In genomic region chr15:29470794-29471193, GRCh38 we compare ENCODE assay signal across 21 cellular contexts.
DNase-seq lines count a peak whose midpoint lies in the region; ATAC-seq, FAIRE-seq and TF ChIP-seq lines count a peak whose summit lies in the region.
"Had no signal": no experiment of that assay in that cellular context is flagged by ENCODE, and none has a peak within 500 bp of the region (broad histone marks: within the 10 kb centered on the region; RNA-seq: fewer than 3 reads in every experiment).

No MANE protein-coding gene starts in this region.

- WGBS in liver = 24% methylated on average over 3 of the region's 3 CpGs
- WGBS in HepG2 (ENCODE audit: low lambda C conversion rate) = 13% methylated on average over 3 of the region's 3 CpGs

- no peaks in the 10 kb centered on the region for H3K9me3 Mint-ChIP-seq in T-helper 2 cell treated with Interferon-gamma antibody and Interleukin-4, amounts not matched to agents 5 μg/mL and 100 μg/mL, for 36 hours
- H3K9me3 Mint-ChIP-seq: activated T-helper 1 cell treated with anti-CD3 and anti-CD28 coated beads, Interleukin-12 subunit alpha, Interleukin-12 subunit beta, Interleukin-2, Interleukin-4 antibody, amounts not matched to agents 30 ng/mL and 10 ng/mL and 1 ng/mL, durations not matched to agents 14 hours and 24 hours and 36 hours; CD4-positive, CD25-positive, alpha-beta regulatory T cell; neural crest cell had no signal

- no peaks in the 10 kb centered on the region for H3K36me3 Mint-ChIP-seq in T-helper 2 cell treated with Interferon-gamma antibody and Interleukin-4, amounts not matched to agents 5 μg/mL and 100 μg/mL, for 36 hours (ENCODE audit: low read depth)
- H3K36me3 Mint-ChIP-seq: activated naive CD8-positive, alpha-beta T cell; CD4-positive, CD25-positive, alpha-beta regulatory T cell had no signal

- H3K9ac ChIP-seq in liver (ENCODE audit: low read depth in 1 of 2, low read length in 2 of 2) (no peak overlapping the region), HepG2 (ENCODE audit: insufficient read depth, low read depth, low read length) (no peak overlapping the region)
- H3K9ac ChIP-seq: GM23248 had no signal

- H3K9me3 ChIP-seq in liver (ENCODE audit: control insufficient read depth in 4 of 4, low read length in 3 of 4) (no peaks in the 10 kb centered on the region), HepG2 (ENCODE audit: low read length) (no peaks in the 10 kb centered on the region), left lung (no peaks in the 10 kb centered on the region)

- H3K27me3 Mint-ChIP-seq in T-helper 2 cell treated with Interferon-gamma antibody and Interleukin-4, amounts not matched to agents 5 μg/mL and 100 μg/mL, for 36 hours (ENCODE audit: low read depth) = no peaks in the 10 kb centered on the region
- H3K27me3 Mint-ChIP-seq: CD4-positive, CD25-positive, alpha-beta regulatory T cell had no signal

- H3K4me2 ChIP-seq in HepG2 (ENCODE audit: low read depth, low read length) = no peak overlapping the region

- FAIRE-seq in HepG2 (lab: Jason Lieb, UNC) = no peak
- FAIRE-seq: endothelial cell of umbilical vein, frontal cortex had no signal

- TF ChIP-seq CTCF in liver (IDR thresholded peaks at IDR 0.05; ENCODE audit: low read depth, low read length, missing input control) = no peak
- no peak for TF ChIP-seq CTCF in HepG2 (CRISPR knock-in tag; IDR thresholded peaks at IDR 0.05)
- no peak for TF ChIP-seq CTCF in VCaP (conservative IDR thresholded peaks at IDR 0.05)
- no peak for TF ChIP-seq CTCF in left lung (IDR thresholded peaks at IDR 0.05)

- H2AFZ ChIP-seq in HepG2 (ENCODE audit: low read length) = no peak overlapping the region
- H2AFZ ChIP-seq: GM23248 had no signal

- TF ChIP-seq EP300 in HepG2 (IDR thresholded peaks at IDR 0.05; ENCODE audit: low read depth in 2 of 2, low read length in 2 of 2) (no peak), HepG2 (CRISPR knock-in tag; IDR thresholded peaks at IDR 0.05; ENCODE audit: borderline replicate concordance) (no peak)

- no peaks in the 10 kb centered on the region for H3K79me2 ChIP-seq in HepG2 (ENCODE audit: insufficient read depth, low read length)

- POLR2A ChIA-PET in HepG2 (lab: Yijun Ruan, JAX) = no interaction called here

- H3K27me3 ChIP-seq in liver (ENCODE audit: control insufficient read depth in 4 of 4, insufficient read depth in 4 of 4, low read length in 3 of 4) (no peaks in the 10 kb centered on the region), HepG2 (ENCODE audit: control insufficient read depth in 1 of 2, insufficient read depth in 2 of 2, low read length in 2 of 2) (peaks cover 0 to 1% of the 10 kb centered on the region in 2 experiments; a peak in 2 of 5 replicates), left lung (no peaks in the 10 kb centered on the region)
- H3K27me3 ChIP-seq: brain microvascular endothelial cell had no signal

- H3K4me1 ChIP-seq in liver (ENCODE audit: control insufficient read depth in 4 of 4, insufficient read depth in 4 of 4, low read length in 3 of 4) (peaks cover 2 to 9% (median 2%) of the 10 kb centered on the region in 4 donors), HepG2 (ENCODE audit: insufficient read depth, low read length) (no peaks in the 10 kb centered on the region), left lung (no peaks in the 10 kb centered on the region)

- H3K27ac ChIP-seq in liver (ENCODE audit: low read depth in 1 of 2, low read length in 2 of 2) = no peak overlapping the region
- no peak overlapping the region for H3K27ac ChIP-seq in HepG2 (ENCODE audit: extremely low read length, insufficient read depth, low read length)
- peak overlapping the region; percentile 18; the same call in 1 of the 2 replicates for H3K27ac ChIP-seq in VCaP
- H3K27ac ChIP-seq in left lung = no peak overlapping the region
- H3K27ac ChIP-seq: brain microvascular endothelial cell, GM23248 had no signal

- BruUV-seq in HepG2 (replicated peaks; lab: Mats Ljungman, UMichigan) = no TSS peak

- H4K20me1 ChIP-seq in HepG2 (ENCODE audit: insufficient read depth, low read length) = no peaks in the 10 kb centered on the region

- H3K36me3 ChIP-seq in liver (ENCODE audit: control insufficient read depth in 4 of 4, insufficient read depth in 3 of 4, low read depth in 1 of 4, low read length in 3 of 4) (no peaks in the 10 kb centered on the region), HepG2 (replicated peaks in 1 of 2; ENCODE audit: control insufficient read depth in 1 of 2, insufficient read depth in 2 of 2, low read length in 2 of 2) (no peaks in the 10 kb centered on the region), left lung (no peaks in the 10 kb centered on the region)
- H3K36me3 ChIP-seq: brain microvascular endothelial cell had no signal

- CTCF ChIA-PET in HepG2 (lab: Yijun Ruan, JAX; ENCODE audit: low intra/inter-chr PET ratio, low total read pairs) = no interaction called here

- TF ChIP-seq POLR2A in HepG2 (IDR thresholded peaks at IDR 0.05; ENCODE audit: insufficient read depth in 1 of 2, low read depth in 2 of 2, low read length in 2 of 2) = no peak

- H3K27ac Mint-ChIP-seq in T-helper 2 cell treated with Interferon-gamma antibody and Interleukin-4, amounts not matched to agents 5 μg/mL and 100 μg/mL, for 36 hours = no peak overlapping the region
- H3K27ac Mint-ChIP-seq: activated CD8-positive, alpha-beta T cell treated with anti-CD3 and anti-CD28 coated beads, Interleukin-2, amount 10 ng/mL, durations not matched to agents 7 days and 5 days; activated naive CD8-positive, alpha-beta T cell; activated T-helper 1 cell treated with anti-CD3 and anti-CD28 coated beads, Interleukin-12 subunit alpha, Interleukin-12 subunit beta, Interleukin-2, Interleukin-4 antibody, amounts not matched to agents 30 ng/mL and 10 ng/mL and 1 ng/mL, durations not matched to agents 14 hours and 24 hours and 36 hours; CD4-positive, CD25-positive, alpha-beta regulatory T cell had no signal

- DNase-seq in HepG2 (ENCODE audit: low spot score) = no peak
- no peak for DNase-seq in left lung
- DNase-seq in ureter (ENCODE audit: low spot score) = peak; percentile 57
- DNase-seq in T-helper 2 cell treated with Interferon-gamma antibody and Interleukin-4, amounts not matched to agents 5 μg/mL and 100 μg/mL, for 36 hours (ENCODE audit: low spot score) = no peak
- no peak for DNase-seq in SIG-M5 (lab: John Stamatoyannopoulos, UW)
- DNase-seq in NAMALWA (ENCODE audit: low spot score) = no peak
- DNase-seq: activated CD8-positive, alpha-beta T cell treated with anti-CD3 and anti-CD28 coated beads, Interleukin-2, amount 10 ng/mL, durations not matched to agents 7 days and 5 days; brain microvascular endothelial cell; CD4-positive, CD25-positive, alpha-beta regulatory T cell; dermis blood vessel endothelial cell; GM23248; NCI-H1105 treated with DMSO at 0.1 percent for 48 hours; T-helper 9 cell had no signal

- in situ Hi-C loops in HepG2 (cut with HindIII; ENCODE audit: extremely low pct_ligation_motif_present, low pct_unique_long_range_greater_than_20kb) = no loop called here

- ATAC-seq in HepG2 (no peak), left lung (peak; percentile 85)
- ATAC-seq: activated CD8-positive, alpha-beta T cell treated with anti-CD3 and anti-CD28 coated beads, Interleukin-2, amount 10 ng/mL, durations not matched to agents 7 days and 5 days; Panc1 had no signal

- H3K4me3 ChIP-seq in liver (ENCODE audit: low read depth in 1 of 3, low read length in 3 of 3) = no peak overlapping the region
- no peak overlapping the region for H3K4me3 ChIP-seq in HepG2 (replicated peaks in 1 of 3; ENCODE audit: insufficient read depth in 1 of 3, low read depth in 2 of 3, low read length in 3 of 3)
- H3K4me3 ChIP-seq in left lung = no peak overlapping the region
- H3K4me3 ChIP-seq: GM23248 had no signal

- no peak overlapping the region for H3K4me3 Mint-ChIP-seq in T-helper 2 cell treated with Interferon-gamma antibody and Interleukin-4, amounts not matched to agents 5 μg/mL and 100 μg/mL, for 36 hours
- H3K4me3 Mint-ChIP-seq: activated CD8-positive, alpha-beta T cell treated with anti-CD3 and anti-CD28 coated beads, Interleukin-2, amount 10 ng/mL, durations not matched to agents 7 days and 5 days; activated naive CD8-positive, alpha-beta T cell; activated T-helper 1 cell treated with anti-CD3 and anti-CD28 coated beads, Interleukin-12 subunit alpha, Interleukin-12 subunit beta, Interleukin-2, Interleukin-4 antibody, amounts not matched to agents 30 ng/mL and 10 ng/mL and 1 ng/mL, durations not matched to agents 14 hours and 24 hours and 36 hours; CD4-positive, CD25-positive, alpha-beta regulatory T cell; neural crest cell had no signal

- no peaks in the 10 kb centered on the region for H3K4me1 Mint-ChIP-seq in T-helper 2 cell treated with Interferon-gamma antibody and Interleukin-4, amounts not matched to agents 5 μg/mL and 100 μg/mL, for 36 hours (ENCODE audit: low read depth)
- H3K4me1 Mint-ChIP-seq: CD4-positive, CD25-positive, alpha-beta regulatory T cell had no signal

- intact Hi-C loops in HepG2 (cut with micrococcal nuclease; ENCODE audit: unreplicated experiment) = no loop called here
- intact Hi-C loops in left lung (cut with DNase I) = no loop called here

- TF ChIP-seq RAD21 in liver (IDR thresholded peaks at IDR 0.05) (no peak), HepG2 (CRISPR knock-in tag; IDR thresholded peaks at IDR 0.05) (no peak)

TF ChIP-seq in liver, 16 proteins besides CTCF, POLR2A, EP300 and RAD21:
- TF ChIP-seq YY1 (IDR thresholded peaks at IDR 0.05) = no peak
- TF ChIP-seq FOXA2 (IDR thresholded peaks at IDR 0.05) = peak; percentile 16
TF ChIP-seq in liver: peak in this region for 1.

TF ChIP-seq in HepG2, 621 proteins besides CTCF, POLR2A, EP300 and RAD21 (continues in another document):
- TF ChIP-seq ZNF30 (CRISPR knock-in tag; IDR thresholded peaks at IDR 0.05) = no peak
- TF ChIP-seq BRF2 (CRISPR knock-in tag; IDR thresholded peaks at IDR 0.05) = no peak
